20 cellular contexts compared by ENCODE assay signal in genomic region chr6:53144802-53145201, GRCh38. TPM values are rescaled to one million over a fixed set of nuclear protein-coding genes. Genes with fewer than 3 reads are reported as not detected.
DNase-seq lines count a peak whose midpoint lies in the region; ATAC-seq, FAIRE-seq and TF ChIP-seq lines count a peak whose summit lies in the region.
"Had no signal": no experiment of that assay in that cellular context is flagged by ENCODE, and none has a peak within 500 bp of the region (broad histone marks: within the 10 kb centered on the region; RNA-seq: fewer than 3 reads in every experiment).

No MANE protein-coding gene starts in this region.

- H3K9me3 ChIP-seq in K562 (replicated peaks; ENCODE audit: control insufficient read depth, insufficient read depth, low read depth, low read length) (peaks cover 1% of the 10 kb centered on the region; the same call in 1 of the 2 replicates), esophagus muscularis mucosa (no peaks in the 10 kb centered on the region), transverse colon (no peaks in the 10 kb centered on the region)

- no peak overlapping the region for H3K9ac ChIP-seq in K562 (ENCODE audit: insufficient read depth in 1 of 2, low read depth in 2 of 2, low read length in 2 of 2)

- WGBS in K562 (ENCODE audit: insufficient coverage, low coverage, missing lambda C conversion rate) = 0% methylated on average over 2 of the region's 2 CpGs
- 79% methylated on average over 2 of the region's 2 CpGs for WGBS in esophagus muscularis mucosa
- 73 to 80% methylated on average over 1 to 2 of the region's 2 CpGs for WGBS in transverse colon (ENCODE audit: low coverage in 1 of 2), 2 donors

- no peak overlapping the region for H3K4me2 ChIP-seq in K562 (ENCODE audit: insufficient read depth, low read length)

- no peak for FAIRE-seq in K562 (lab: Jason Lieb, UNC)
- FAIRE-seq: G401.6, GM12892, GM19239 had no signal

- no TSS peak for BruUV-seq in K562 (replicated peaks; lab: Mats Ljungman, UMichigan)

- DNase-seq in K562 (ENCODE audit: extremely low read depth in 1 of 4, low spot score in 3 of 4) (no peak), esophagus muscularis mucosa (ENCODE audit: extremely low spot score) (no peak), mesothelial cell of epicardium (ENCODE audit: low spot score in 2 of 2, unreplicated experiment in 2 of 2) (no peak), transverse colon (no peak), NCI-H2081 (lab: John Stamatoyannopoulos, UW) (no peak)
- DNase-seq: C1 segment of cervical spinal cord; Calu3; CD4-positive, alpha-beta memory T cell; COR-L47; DND-41; GOT3; H7; HCEC 1CT had no signal

- no peak for TF ChIP-seq RAD21 in K562 (CRISPR knock-in tag; conservative IDR thresholded peaks at IDR 0.05 in 1 of 2, IDR thresholded peaks at IDR 0.05 in 1 of 2)

- in situ Hi-C loops in K562 (cut with MboI) = no loop called here
- in situ Hi-C loops in transverse colon (cut with MboI; ENCODE audit: low pct_ligation_motif_present in 1 of 4, low pct_unique_long_range_greater_than_20kb in 1 of 4, low sequenced_read_pairs in 3 of 4) = no loop called here

- no peak overlapping the region for H3K4me3 ChIP-seq in K562
- H3K4me3 ChIP-seq in esophagus muscularis mucosa = no peak overlapping the region
- H3K4me3 ChIP-seq in transverse colon = no peak overlapping the region

- no peak overlapping the region for H2AFZ ChIP-seq in K562 (ENCODE audit: low read depth, low read length)

- H3K4me1 ChIP-seq in K562 (replicated peaks in 1 of 2; ENCODE audit: control insufficient read depth in 2 of 2, insufficient read depth in 2 of 2, low read length in 2 of 2) = no peaks in the 10 kb centered on the region
- peaks cover 0 to 56% (median 43%) of the 10 kb centered on the region in 4 donors for H3K4me1 ChIP-seq in esophagus muscularis mucosa
- peaks cover 0 to 3% (median 0%) of the 10 kb centered on the region in 4 donors for H3K4me1 ChIP-seq in transverse colon

- H3K36me3 Mint-ChIP-seq in mesothelial cell of epicardium = no peaks in the 10 kb centered on the region
- H3K36me3 Mint-ChIP-seq: CD4-positive, alpha-beta memory T cell had no signal

- peaks cover 2% of the 10 kb centered on the region for H3K9me3 Mint-ChIP-seq in mesothelial cell of epicardium

- H3K27ac ChIP-seq in K562 (ENCODE audit: extremely low read depth, low read depth, low read length) = no peak overlapping the region
- peak overlapping the region; percentile 78 to 84 (median 80) for H3K27ac ChIP-seq in esophagus muscularis mucosa (replicated peaks in 1 of 4)
- peak overlapping the region in 3 of 4 donors; percentile 7 to 70 (median 29) for H3K27ac ChIP-seq in transverse colon

- H3K36me3 ChIP-seq in K562 (ENCODE audit: control insufficient read depth, insufficient read depth, low read length) (no peaks in the 10 kb centered on the region), esophagus muscularis mucosa (no peaks in the 10 kb centered on the region), transverse colon (no peaks in the 10 kb centered on the region)

- intact Hi-C loops in K562 (cut with micrococcal nuclease) = no loop called here
- intact Hi-C loops in esophagus muscularis mucosa (cut with DNase I) = no loop called here
- intact Hi-C loops in transverse colon (cut with DNase I; ENCODE audit: low total_unique reads) = no loop called here

- TF ChIP-seq EP300 in K562 (IDR thresholded peaks at IDR 0.05; ENCODE audit: low read length) = no peak
- no peak for TF ChIP-seq EP300 in esophagus muscularis mucosa (IDR thresholded peaks at IDR 0.05)
- no peak for TF ChIP-seq EP300 in transverse colon (IDR thresholded peaks at IDR 0.05; ENCODE audit: low read depth)

- POLR2A ChIA-PET in K562 (lab: Yijun Ruan, JAX) = no interaction called here

- no peak overlapping the region for H3K4me3 Mint-ChIP-seq in mesothelial cell of epicardium
- H3K4me3 Mint-ChIP-seq: CD4-positive, alpha-beta memory T cell had no signal

- no peaks in the 10 kb centered on the region for H3K9me1 ChIP-seq in K562 (ENCODE audit: control insufficient read depth, insufficient read depth, low read length)

- no peaks in the 10 kb centered on the region for H4K20me1 ChIP-seq in K562 (replicated peaks; ENCODE audit: control insufficient read depth, insufficient read depth, low read length)

- H3K27me3 ChIP-seq in K562 (ENCODE audit: control insufficient read depth in 2 of 2, insufficient read depth in 2 of 2, low read length in 2 of 2) (peaks cover 9 to 11% of the 10 kb centered on the region in 2 experiments; a peak in 3 of 5 replicates), esophagus muscularis mucosa (no peaks in the 10 kb centered on the region), transverse colon (no peaks in the 10 kb centered on the region)

- no peaks in the 10 kb centered on the region for H3K79me2 ChIP-seq in K562 (ENCODE audit: control insufficient read depth, insufficient read depth, low read length)

- H3K27me3 Mint-ChIP-seq in mesothelial cell of epicardium (ENCODE audit: low read depth) = no peaks in the 10 kb centered on the region

- TF ChIP-seq CTCF in K562 (IDR thresholded peaks at IDR 0.05 in 2 of 3, conservative IDR thresholded peaks at IDR 0.05 in 1 of 3; ENCODE audit: insufficient read depth in 2 of 3, low read depth in 1 of 3, low read length in 3 of 3) (no peak), esophagus muscularis mucosa (IDR thresholded peaks at IDR 0.05) (no peak), mesothelial cell of epicardium (IDR thresholded peaks at IDR 0.05; ENCODE audit: unreplicated experiment) (no peak), transverse colon (IDR thresholded peaks at IDR 0.05) (no peak)

- peak overlapping the region; percentile 80 for H3K27ac Mint-ChIP-seq in mesothelial cell of epicardium

- CTCF ChIA-PET in K562 (lab: Yijun Ruan, JAX; ENCODE audit: low intra/inter-chr PET ratio) = no interaction called here

- TF ChIP-seq POLR2A in K562 (conservative IDR thresholded peaks at IDR 0.05) (no peak), esophagus muscularis mucosa (IDR thresholded peaks at IDR 0.05; ENCODE audit: low read depth) (no peak), transverse colon (IDR thresholded peaks at IDR 0.05) (no peak)

- ATAC-seq in K562 (no peak), HG02623 (IDR thresholded peaks at IDR 0.05; ENCODE audit: unreplicated experiment) (no peak), HG02981 (IDR thresholded peaks at IDR 0.05; ENCODE audit: unreplicated experiment) (no peak)

- H3K4me1 Mint-ChIP-seq in mesothelial cell of epicardium = peaks cover 15% of the 10 kb centered on the region

TF ChIP-seq in K562, 482 proteins besides CTCF, POLR2A, EP300 and RAD21:
- no peak for TF ChIP-seq ARHGAP35 (IDR thresholded peaks at IDR 0.05; ENCODE audit: partially characterized antibody)
- TF ChIP-seq NCOA6 (IDR thresholded peaks at IDR 0.05) = no peak
- TF ChIP-seq ZNF512 (tag; IDR thresholded peaks at IDR 0.05) = peak; percentile 75
- no peak for TF ChIP-seq TFAP4 (CRISPR knock-in tag; IDR thresholded peaks at IDR 0.05; ENCODE audit: borderline replicate concordance)

RNA-seq across cellular contexts. Expression of gene GCM1, which starts 3.8 kb away (rescaled TPM):
- total RNA-seq in K562 (2011; cell fraction: chromatin; rRNA removed; ENCODE audit: low replicate concordance) = not detected in 2 replicates
- not detected in 2 replicates for total RNA-seq in K562 (2011; cell fraction: nucleolus; rRNA removed)
- not detected in 2 replicates for total RNA-seq in K562 (2011; cell fraction: nucleoplasm; rRNA removed)
- total RNA-seq in K562 (2014; rRNA removed) (not detected in 2 replicates), K562 (2014; rRNA removed; fragmentation: Illumina TruSeq; extraction: Trizol) (not detected in 2 replicates), K562 (2015; rRNA removed; fragmentation: Illumina TruSeq; extraction: Trizol) (not detected in 2 replicates), K562 (2021) (not detected in 2 replicates), esophagus muscularis mucosa (under 1 TPM in 1 of 4 donors, not detected in 3; 0.32 TPM), mesothelial cell of epicardium (not detected in 3 replicates), transverse colon (under 1 TPM in 1 of 4 donors, not detected in 3; 0.32 TPM)
- polyA plus RNA-seq in K562 (2011; rRNA removed) (0.07 TPM in 1 of 2 replicates, not detected in the other), K562 (2014; fragmentation: Illumina TruSeq; extraction: Trizol) (0.07 TPM in 1 of 2 replicates, not detected in the other), K562 (2014; fragmentation: Nextera tagmentation; extraction: Ambion mirVana) (not detected), K562 (2014; rRNA removed) (not detected in 2 replicates)
- polyA plus RNA-seq in K562 (2011; cell fraction: cytosol; rRNA removed) = 0.01 and 0.04 TPM in 2 replicates
- 0.06 and 0.14 TPM in 2 replicates for polyA plus RNA-seq in K562 (2011; cell fraction: nucleus; rRNA removed)
- polyA plus RNA-seq in K562 (2012) = 0.03 TPM in 1 of 2 replicates, not detected in the other
- not detected in 2 replicates for polyA minus RNA-seq in K562 (2011; rRNA and poly(A)+ RNA removed)
- not detected in 2 replicates for polyA minus RNA-seq in K562 (2011; cell fraction: cytosol; rRNA and poly(A)+ RNA removed)
- not detected in 2 replicates for polyA minus RNA-seq in K562 (2011; cell fraction: nucleus; rRNA and poly(A)+ RNA removed)
- total RNA-seq: A172, H7 had no signal
- polyA plus RNA-seq: BJ; CD4-positive, alpha-beta memory T cell had no signal
